18 cellular contexts compared by ENCODE assay signal in the genomic region with DNA sequence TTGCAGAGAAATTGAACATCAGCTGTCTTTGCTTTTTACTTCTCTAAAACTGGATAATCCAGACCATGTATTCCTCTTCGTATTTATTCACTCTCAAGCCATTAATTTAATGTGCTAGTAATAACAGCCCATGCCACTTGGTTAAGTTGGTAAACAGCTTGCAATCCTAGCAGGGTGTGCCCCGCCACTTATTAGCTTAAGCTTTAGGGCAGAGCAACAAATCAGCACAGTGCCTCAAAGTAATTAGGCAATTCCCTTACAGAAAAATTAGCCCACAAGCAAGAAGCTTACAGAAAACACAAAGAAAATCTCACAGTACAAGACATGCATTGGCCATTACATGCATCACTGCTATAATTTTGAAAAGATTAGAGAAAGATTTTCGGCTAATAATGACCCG. TPM values are rescaled to one million over a fixed set of nuclear protein-coding genes. Genes with fewer than 3 reads are reported as not detected.
A peak's percentile ranks its signal among the peaks of the same experiment; 100 is the strongest.
DNase-seq lines count a peak whose midpoint lies in the region; ATAC-seq and TF ChIP-seq lines count a peak whose summit lies in the region.
"Had no signal": no experiment of that assay in that cellular context is flagged by ENCODE, and none has a peak within 500 bp of the region (broad histone marks: within the 10 kb centered on the region; RNA-seq: fewer than 3 reads in every experiment).

No MANE protein-coding gene starts in this region.

- no peak for TF ChIP-seq CTCF in Panc1 (IDR thresholded peaks at IDR 0.05)

- CTCF ChIA-PET in Panc1 (lab: Charles Lee) = no interaction called here

- H3K4me1 ChIP-seq in Panc1 (ENCODE audit: control insufficient read depth, insufficient read depth, low read length) (peaks cover 41% of the 10 kb centered on the region), aorta (ENCODE audit: control insufficient read depth in 1 of 2, insufficient read depth in 2 of 2, low read length in 2 of 2) (peaks cover 3% of the 10 kb centered on the region in 2 donors)
- H3K4me1 ChIP-seq: BLaER1 treated with 17β-estradiol and CSF1 and Interleukin-3, amounts not matched to agents 10 nM and 100 nM had no signal

- no peaks in the 10 kb centered on the region for H3K36me3 ChIP-seq in Panc1 (ENCODE audit: control insufficient read depth, insufficient read depth, low read length)
- no peaks in the 10 kb centered on the region for H3K36me3 ChIP-seq in aorta (ENCODE audit: control insufficient read depth in 1 of 2, insufficient read depth in 2 of 2, low read length in 1 of 2)
- H3K36me3 ChIP-seq: BLaER1 treated with 17β-estradiol and CSF1 and Interleukin-3, amounts not matched to agents 10 nM and 100 nM; SJCRH30 had no signal

- 92 to 95% methylated on average over 4 of the region's 4 CpGs for WGBS in aorta, 2 donors

- DNase-seq in DMS 273 (lab: John Stamatoyannopoulos, UW; ENCODE audit: unreplicated experiment) (peak; percentile 18), DMS 273 treated with DMSO at 0.1 percent for 48 hours (lab: John Stamatoyannopoulos, UW) (no peak), NCI-H2227 treated with DMSO at 0.1 percent for 48 hours (lab: John Stamatoyannopoulos, UW) (peak; percentile 55), Panc1 (ENCODE audit: low read depth, low spot score) (no peak), retina (peak; percentile 51), aorta (no peak)
- no peak for DNase-seq in activated naive CD4-positive, alpha-beta T cell treated with Interleukin-2 at 50 U/mL for 16 hours
- DNase-seq: CD8-positive, alpha-beta T cell; KG1; NCI-H1092 treated with DMSO at 0.1 percent for 48 hours; NCI-H1694 treated with DMSO at 0.1 percent for 48 hours; NCI-H345; SJCRH30; T-helper 1 cell had no signal

- intact Hi-C loops in Panc1 (cut with micrococcal nuclease; ENCODE audit: unreplicated experiment) = no loop called here
- intact Hi-C loops in aorta (cut with DNase I) = no loop called here

- in situ Hi-C loops in Panc1 (cut with HindIII; ENCODE audit: low pct_unique_long_range_greater_than_20kb, low sequenced_read_pairs) = no loop called here

- ATAC-seq in Panc1 (no peak), aorta (ENCODE audit: low FRiP score) (no peak), HG02840 (IDR thresholded peaks at IDR 0.05; ENCODE audit: low FRiP score, unreplicated experiment) (no peak)
- ATAC-seq: CD8-positive, alpha-beta T cell; HCT116 had no signal

- H3K9me3 ChIP-seq in Panc1 (ENCODE audit: control insufficient read depth, insufficient read depth, low read depth, low read length) (no peaks in the 10 kb centered on the region), aorta (ENCODE audit: control insufficient read depth, low read length) (no peaks in the 10 kb centered on the region)
- H3K9me3 ChIP-seq: BLaER1 treated with 17β-estradiol and CSF1 and Interleukin-3, amounts not matched to agents 10 nM and 100 nM; SJCRH30 had no signal

- H3K27ac ChIP-seq in Panc1 (ENCODE audit: low read length) (peak overlapping the region; percentile 62; the same call in 1 of the 2 replicates), aorta (ENCODE audit: low read depth in 1 of 2, low read length in 2 of 2) (no peak overlapping the region)
- H3K27ac ChIP-seq: 22Rv1; BLaER1 treated with 17β-estradiol and CSF1 and Interleukin-3, amounts not matched to agents 10 nM and 100 nM; SJCRH30 had no signal

- BruUV-seq in Panc1 (replicated peaks; lab: Mats Ljungman, UMichigan) = no TSS peak

- POLR2A ChIA-PET in Panc1 (lab: Charles Lee) = no interaction called here

- H3K4me3 ChIP-seq in Panc1 (ENCODE audit: low read depth in 2 of 2, low read length in 2 of 2) (no peak overlapping the region), aorta (ENCODE audit: low read length in 2 of 2) (no peak overlapping the region)
- H3K4me3 ChIP-seq: BLaER1 treated with 17β-estradiol and CSF1 and Interleukin-3, amounts not matched to agents 10 nM and 100 nM; SJCRH30 had no signal

- H3K27me3 ChIP-seq in Panc1 (ENCODE audit: control insufficient read depth, insufficient read depth, low read length) = no peaks in the 10 kb centered on the region
- H3K27me3 ChIP-seq in aorta (ENCODE audit: control insufficient read depth in 1 of 2, insufficient read depth in 2 of 2, low read length in 1 of 2) = no peaks in the 10 kb centered on the region
- H3K27me3 ChIP-seq: SJCRH30 had no signal

RNA-seq across cellular contexts. Expression of gene TGFB2, which starts 47.6 kb away (rescaled TPM):
- 58.9 TPM for total RNA-seq in Panc1 (2021; ENCODE audit: unreplicated experiment)
- 26.8 TPM for polyA plus RNA-seq in Panc1 (2012; ENCODE audit: insufficient read length)
- 10 to 100 TPM; 15.5 to 18.0 TPM for total RNA-seq in aorta
- polyA plus RNA-seq in aorta = 1 to 10 TPM; 2.2 to 2.6 TPM
- total RNA-seq: CD8-positive, alpha-beta T cell had no signal

Comparison
In these comparisons a context has a peak if more than half of its experiments do, and no peak if none do; other contexts are left out.
1. DNase-seq: peak in DMS 273 (single experiment), NCI-H2227 treated with DMSO at 0.1 percent for 48 hours (single experiment) and retina (single experiment); none in DMS 273 treated with DMSO at 0.1 percent for 48 hours (single experiment), Panc1 (single experiment), activated naive CD4-positive, alpha-beta T cell treated with Interleukin-2 at 50 U/mL for 16 hours (single experiment) and aorta (0 of 2).